2 cellular contexts compared by ENCODE assay signal in genomic region chr12:131003676-131004075, GRCh38.
TF ChIP-seq lines count a peak whose summit lies in the region.

No MANE protein-coding gene starts in this region.

TF ChIP-seq in WTC11, 78 proteins besides CTCF, POLR2A, EP300 and RAD21 (continued from another document):
- no peak for TF ChIP-seq JUN (CRISPR knock-in tag; IDR thresholded peaks at IDR 0.05)
- TF ChIP-seq, protein P1, sequence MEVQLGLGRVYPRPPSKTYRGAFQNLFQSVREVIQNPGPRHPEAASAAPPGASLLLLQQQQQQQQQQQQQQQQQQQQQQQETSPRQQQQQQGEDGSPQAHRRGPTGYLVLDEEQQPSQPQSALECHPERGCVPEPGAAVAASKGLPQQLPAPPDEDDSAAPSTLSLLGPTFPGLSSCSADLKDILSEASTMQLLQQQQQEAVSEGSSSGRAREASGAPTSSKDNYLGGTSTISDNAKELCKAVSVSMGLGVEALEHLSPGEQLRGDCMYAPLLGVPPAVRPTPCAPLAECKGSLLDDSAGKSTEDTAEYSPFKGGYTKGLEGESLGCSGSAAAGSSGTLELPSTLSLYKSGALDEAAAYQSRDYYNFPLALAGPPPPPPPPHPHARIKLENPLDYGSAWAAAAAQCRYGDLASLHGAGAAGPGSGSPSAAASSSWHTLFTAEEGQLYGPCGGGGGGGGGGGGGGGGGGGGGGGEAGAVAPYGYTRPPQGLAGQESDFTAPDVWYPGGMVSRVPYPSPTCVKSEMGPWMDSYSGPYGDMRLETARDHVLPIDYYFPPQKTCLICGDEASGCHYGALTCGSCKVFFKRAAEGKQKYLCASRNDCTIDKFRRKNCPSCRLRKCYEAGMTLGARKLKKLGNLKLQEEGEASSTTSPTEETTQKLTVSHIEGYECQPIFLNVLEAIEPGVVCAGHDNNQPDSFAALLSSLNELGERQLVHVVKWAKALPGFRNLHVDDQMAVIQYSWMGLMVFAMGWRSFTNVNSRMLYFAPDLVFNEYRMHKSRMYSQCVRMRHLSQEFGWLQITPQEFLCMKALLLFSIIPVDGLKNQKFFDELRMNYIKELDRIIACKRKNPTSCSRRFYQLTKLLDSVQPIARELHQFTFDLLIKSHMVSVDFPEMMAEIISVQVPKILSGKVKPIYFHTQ (CRISPR knock-in tag; IDR thresholded peaks at IDR 0.05): no peak
- TF ChIP-seq PRRX2 (CRISPR knock-in tag; IDR thresholded peaks at IDR 0.05): no peak
- TF ChIP-seq IRF2 (CRISPR knock-in tag; IDR thresholded peaks at IDR 0.05; ENCODE audit: borderline replicate concordance, low read depth): no peak
- no peak for TF ChIP-seq ZNF423 (CRISPR knock-in tag; IDR thresholded peaks at IDR 0.05)
- TF ChIP-seq ESRRA (CRISPR knock-in tag; IDR thresholded peaks at IDR 0.05; ENCODE audit: borderline replicate concordance): no peak
- TF ChIP-seq ZNF263 (CRISPR knock-in tag; IDR thresholded peaks at IDR 0.05; ENCODE audit: low read depth): no peak
- no peak for TF ChIP-seq ZBTB43 (CRISPR knock-in tag; IDR thresholded peaks at IDR 0.05)
- no peak for TF ChIP-seq IRF1 (CRISPR knock-in tag; IDR thresholded peaks at IDR 0.05)
- no peak for TF ChIP-seq PREB (CRISPR knock-in tag; IDR thresholded peaks at IDR 0.05; ENCODE audit: borderline replicate concordance)
- TF ChIP-seq ZNF317 (CRISPR knock-in tag; IDR thresholded peaks at IDR 0.05; ENCODE audit: borderline replicate concordance, low read depth): no peak
- no peak for TF ChIP-seq ZNF396 (CRISPR knock-in tag; IDR thresholded peaks at IDR 0.05; ENCODE audit: borderline replicate concordance)
- TF ChIP-seq, protein P2, sequence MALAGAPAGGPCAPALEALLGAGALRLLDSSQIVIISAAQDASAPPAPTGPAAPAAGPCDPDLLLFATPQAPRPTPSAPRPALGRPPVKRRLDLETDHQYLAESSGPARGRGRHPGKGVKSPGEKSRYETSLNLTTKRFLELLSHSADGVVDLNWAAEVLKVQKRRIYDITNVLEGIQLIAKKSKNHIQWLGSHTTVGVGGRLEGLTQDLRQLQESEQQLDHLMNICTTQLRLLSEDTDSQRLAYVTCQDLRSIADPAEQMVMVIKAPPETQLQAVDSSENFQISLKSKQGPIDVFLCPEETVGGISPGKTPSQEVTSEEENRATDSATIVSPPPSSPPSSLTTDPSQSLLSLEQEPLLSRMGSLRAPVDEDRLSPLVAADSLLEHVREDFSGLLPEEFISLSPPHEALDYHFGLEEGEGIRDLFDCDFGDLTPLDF (CRISPR knock-in tag; IDR thresholded peaks at IDR 0.05): no peak
- no peak for TF ChIP-seq NFATC4 (CRISPR knock-in tag; IDR thresholded peaks at IDR 0.05)
- TF ChIP-seq AFF4 (CRISPR knock-in tag; IDR thresholded peaks at IDR 0.05; ENCODE audit: borderline replicate concordance): no peak

TF ChIP-seq in neural cell, 6 proteins besides CTCF, POLR2A, EP300 and RAD21 (continued from another document):
- TF ChIP-seq, protein P3, sequence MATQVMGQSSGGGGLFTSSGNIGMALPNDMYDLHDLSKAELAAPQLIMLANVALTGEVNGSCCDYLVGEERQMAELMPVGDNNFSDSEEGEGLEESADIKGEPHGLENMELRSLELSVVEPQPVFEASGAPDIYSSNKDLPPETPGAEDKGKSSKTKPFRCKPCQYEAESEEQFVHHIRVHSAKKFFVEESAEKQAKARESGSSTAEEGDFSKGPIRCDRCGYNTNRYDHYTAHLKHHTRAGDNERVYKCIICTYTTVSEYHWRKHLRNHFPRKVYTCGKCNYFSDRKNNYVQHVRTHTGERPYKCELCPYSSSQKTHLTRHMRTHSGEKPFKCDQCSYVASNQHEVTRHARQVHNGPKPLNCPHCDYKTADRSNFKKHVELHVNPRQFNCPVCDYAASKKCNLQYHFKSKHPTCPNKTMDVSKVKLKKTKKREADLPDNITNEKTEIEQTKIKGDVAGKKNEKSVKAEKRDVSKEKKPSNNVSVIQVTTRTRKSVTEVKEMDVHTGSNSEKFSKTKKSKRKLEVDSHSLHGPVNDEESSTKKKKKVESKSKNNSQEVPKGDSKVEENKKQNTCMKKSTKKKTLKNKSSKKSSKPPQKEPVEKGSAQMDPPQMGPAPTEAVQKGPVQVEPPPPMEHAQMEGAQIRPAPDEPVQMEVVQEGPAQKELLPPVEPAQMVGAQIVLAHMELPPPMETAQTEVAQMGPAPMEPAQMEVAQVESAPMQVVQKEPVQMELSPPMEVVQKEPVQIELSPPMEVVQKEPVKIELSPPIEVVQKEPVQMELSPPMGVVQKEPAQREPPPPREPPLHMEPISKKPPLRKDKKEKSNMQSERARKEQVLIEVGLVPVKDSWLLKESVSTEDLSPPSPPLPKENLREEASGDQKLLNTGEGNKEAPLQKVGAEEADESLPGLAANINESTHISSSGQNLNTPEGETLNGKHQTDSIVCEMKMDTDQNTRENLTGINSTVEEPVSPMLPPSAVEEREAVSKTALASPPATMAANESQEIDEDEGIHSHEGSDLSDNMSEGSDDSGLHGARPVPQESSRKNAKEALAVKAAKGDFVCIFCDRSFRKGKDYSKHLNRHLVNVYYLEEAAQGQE (IDR thresholded peaks at IDR 0.05; ENCODE audit: borderline replicate concordance): no peak
- no peak for TF ChIP-seq POLR2AphosphoS5 (IDR thresholded peaks at IDR 0.05)
TF ChIP-seq in neural cell: peak in this region for 0.
